In the genomic region with DNA sequence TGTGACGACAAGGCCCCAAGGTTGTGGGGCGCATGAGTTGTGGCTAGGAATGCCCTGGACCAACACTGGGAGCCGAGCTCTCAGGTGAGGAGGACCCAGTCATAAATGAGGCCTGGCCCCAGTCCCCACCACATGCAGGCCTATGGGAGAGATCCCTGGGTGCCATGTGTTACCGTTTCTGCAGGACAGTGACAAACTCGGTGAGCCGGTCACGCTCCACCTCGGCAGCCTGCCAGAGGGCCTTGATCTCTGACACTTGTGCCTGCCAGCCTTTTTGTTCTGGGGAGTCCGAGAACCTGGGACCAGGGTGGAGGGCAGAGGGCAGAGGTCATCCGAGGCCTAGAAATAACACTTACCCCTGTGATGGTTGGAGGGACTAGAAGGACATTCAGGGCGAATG, we compare ENCODE assay signal across 15 cellular contexts. TPM values are rescaled to one million over a fixed set of nuclear protein-coding genes. Genes with fewer than 3 reads are reported as not detected.
A peak's percentile ranks its signal among the peaks of the same experiment; 100 is the strongest.
DNase-seq lines count a peak whose midpoint lies in the region; ATAC-seq and TF ChIP-seq lines count a peak whose summit lies in the region.
"Had no signal": no experiment of that assay in that cellular context is flagged by ENCODE, and none has a peak within 500 bp of the region (broad histone marks: within the 10 kb centered on the region; RNA-seq: fewer than 3 reads in every experiment).

No MANE protein-coding gene starts in this region.

- no peaks in the 10 kb centered on the region for H4K20me1 ChIP-seq in PC-9 (ENCODE audit: insufficient read depth)
- H4K20me1 ChIP-seq: BLaER1 had no signal

- 81% methylated on average over 11 of the region's 11 CpGs for WGBS in right cardiac atrium

- no peaks in the 10 kb centered on the region for H3K9me2 ChIP-seq in PC-9 (ENCODE audit: insufficient read depth)

- no peaks in the 10 kb centered on the region for H3K9me3 ChIP-seq in right cardiac atrium (ENCODE audit: control insufficient read depth, low read length)
- H3K9me3 ChIP-seq in tibial artery = no peaks in the 10 kb centered on the region
- H3K9me3 ChIP-seq in PC-9 (ENCODE audit: insufficient read depth, low read depth) = no peaks in the 10 kb centered on the region
- H3K9me3 ChIP-seq: BLaER1 had no signal

- H3K4me3 Mint-ChIP-seq in osteocyte (ENCODE audit: unreplicated experiment) (no peak overlapping the region), chondrocyte (ENCODE audit: unreplicated experiment) (no peak overlapping the region)

- intact Hi-C loops in right cardiac atrium (cut with DNase I) = no loop called here
- intact Hi-C loops in tibial artery (cut with DNase I; ENCODE audit: low total_unique reads) = no loop called here
- intact Hi-C loops in PC-9 (cut with micrococcal nuclease; ENCODE audit: unreplicated experiment) = no loop called here

- H3K36me3 Mint-ChIP-seq in osteocyte (ENCODE audit: unreplicated experiment) (no peaks in the 10 kb centered on the region), chondrocyte (ENCODE audit: low read depth) (peaks cover 2% of the 10 kb centered on the region)

- no peak overlapping the region for H2AFZ ChIP-seq in PC-9

- TF ChIP-seq CTCF in osteocyte (IDR thresholded peaks at IDR 0.05) (no peak), tibial artery (IDR thresholded peaks at IDR 0.05) (no peak), PC-9 (conservative IDR thresholded peaks at IDR 0.05) (no peak), chondrocyte (IDR thresholded peaks at IDR 0.05) (no peak)

- H3K4me3 ChIP-seq in right cardiac atrium (ENCODE audit: low read length) = no peak overlapping the region
- H3K4me3 ChIP-seq in tibial artery = no peak overlapping the region
- no peak overlapping the region for H3K4me3 ChIP-seq in PC-9
- H3K4me3 ChIP-seq: BLaER1 had no signal

- H3K27me3 ChIP-seq in right cardiac atrium (ENCODE audit: control insufficient read depth, insufficient read depth) (no peaks in the 10 kb centered on the region), tibial artery (no peaks in the 10 kb centered on the region), PC-9 (ENCODE audit: insufficient read depth, low read depth) (0 out of 2 replicates have a peak, but pooled peaks cover 6% of the 10 kb centered on the region)
- H3K27me3 ChIP-seq: BLaER1 had no signal

- no peaks in the 10 kb centered on the region for H3K4me1 Mint-ChIP-seq in osteocyte (ENCODE audit: unreplicated experiment)
- H3K4me1 Mint-ChIP-seq in chondrocyte (ENCODE audit: low read depth) = no peaks in the 10 kb centered on the region

- H3K4me2 ChIP-seq in PC-9 = no peak overlapping the region
- H3K4me2 ChIP-seq: BLaER1 had no signal

- CTCF ChIA-PET in PC-9 (lab: Charles Lee) = no interaction called here

- H3K27me3 Mint-ChIP-seq in osteocyte (ENCODE audit: unreplicated experiment) = peaks cover 30% of the 10 kb centered on the region
- H3K27me3 Mint-ChIP-seq in chondrocyte (ENCODE audit: low read depth) = peaks cover 11% of the 10 kb centered on the region

- no peaks in the 10 kb centered on the region for H3K36me3 ChIP-seq in tibial artery
- no peaks in the 10 kb centered on the region for H3K36me3 ChIP-seq in PC-9 (ENCODE audit: low read depth)
- H3K36me3 ChIP-seq: BLaER1 had no signal

- no peaks in the 10 kb centered on the region for H3K79me2 ChIP-seq in PC-9 (ENCODE audit: low read depth)

- H3F3A ChIP-seq in PC-9 (ENCODE audit: insufficient read depth, low read depth) = no peaks in the 10 kb centered on the region

- DNase-seq in activated effector memory CD4-positive, alpha-beta T cell treated with anti-CD3 and anti-CD28 coated beads, Interleukin-2, amount 50 U/mL, for 16 hours = peak; percentile 44
- DNase-seq in activated effector memory CD4-positive, alpha-beta T cell treated with Interleukin-2 at 50 U/mL for 16 hours = no peak
- no peak for DNase-seq in right cardiac atrium
- peak; percentile 73 for DNase-seq in osteocyte (ENCODE audit: extremely low spot score, unreplicated experiment)
- DNase-seq in tibial artery = peak in 1 of 2 donors; percentile 59
- DNase-seq in PC-9 = no peak
- DNase-seq in chondrocyte (ENCODE audit: low spot score) = no peak
- DNase-seq: 8988T, HCEC 1CT, NCI-H1436 treated with DMSO at 0.1 percent for 48 hours, NCI-H2081 treated with DMSO at 0.1 percent for 48 hours, NCI-H2227 treated with DMSO at 0.1 percent for 48 hours, NCI-H526 treated with DMSO at 0.1 percent for 48 hours had no signal

- ATAC-seq in right cardiac atrium = no peak
- no peak for ATAC-seq in GM18861 (IDR thresholded peaks at IDR 0.05; ENCODE audit: unreplicated experiment)

- POLR2A ChIA-PET in PC-9 (lab: Charles Lee; ENCODE audit: unreplicated experiment) = no interaction called here

- H3K4me1 ChIP-seq in right cardiac atrium (ENCODE audit: control insufficient read depth, insufficient read depth, low read length) (peaks cover 10% of the 10 kb centered on the region), tibial artery (peaks cover 0 to 15% (median 13%) of the 10 kb centered on the region in 4 donors), PC-9 (replicated peaks; ENCODE audit: insufficient read depth) (no peaks in the 10 kb centered on the region)
- H3K4me1 ChIP-seq: BLaER1 had no signal

- no TSS peak for BruUV-seq in PC-9 (replicated peaks; lab: Mats Ljungman, UMichigan)

- no peak overlapping the region for H3K27ac Mint-ChIP-seq in osteocyte (ENCODE audit: unreplicated experiment)
- H3K27ac Mint-ChIP-seq in chondrocyte (ENCODE audit: unreplicated experiment) = no peak overlapping the region

- H3K9me3 Mint-ChIP-seq in osteocyte (ENCODE audit: unreplicated experiment) (no peaks in the 10 kb centered on the region), chondrocyte (ENCODE audit: low read depth) (peaks cover 4% of the 10 kb centered on the region)

- H3K27ac ChIP-seq in right cardiac atrium (ENCODE audit: low read length) (peak overlapping the region; percentile 26), tibial artery (peak overlapping the region; percentile 14 to 64), PC-9 (no peak overlapping the region)
- H3K27ac ChIP-seq: BLaER1 had no signal

RNA-seq across cellular contexts. Expression of a gene that starts 27.7 kb away (rescaled TPM):
- total RNA-seq in right cardiac atrium (100 to 1,000 TPM; 480 to 768 (median 570) TPM), osteocyte (not detected in 2 replicates), PC-9 (2021) (not detected in 2 replicates), chondrocyte (not detected in 3 replicates)
- polyA plus RNA-seq in right cardiac atrium = 622 TPM

RNA-seq across cellular contexts. Expression of a gene that starts 42.8 kb away (rescaled TPM):
- total RNA-seq in right cardiac atrium (1 to 10 TPM in 1 of 4 donors, under 1 TPM in 2, not detected in 1; 0.26 to 1.8 (median 0.96) TPM), osteocyte (0.30 TPM in 1 of 2 replicates, not detected in the other), PC-9 (2021) (0.41 TPM in 1 of 2 replicates, not detected in the other), chondrocyte (0.40 to 0.77 TPM in 2 of 3 replicates, not detected in the other)
- polyA plus RNA-seq in right cardiac atrium = 0.84 TPM

RNA-seq across cellular contexts. Expression of a gene that starts 45.0 kb away (rescaled TPM):
- total RNA-seq in right cardiac atrium = 1 to 10 TPM in 1 of 4 donors, under 1 TPM in 3; 0.09 to 1.6 (median 0.40) TPM
- 0.29 TPM for polyA plus RNA-seq in right cardiac atrium
- total RNA-seq in osteocyte = not detected in 2 replicates
- total RNA-seq in PC-9 (2021) = not detected in 2 replicates
- total RNA-seq in chondrocyte = not detected in 3 replicates

Comparison
In these comparisons a context has a peak if more than half of its experiments do, and no peak if none do; other contexts are left out.
1. DNase-seq: peak in activated effector memory CD4-positive, alpha-beta T cell treated with anti-CD3 and anti-CD28 coated beads, Interleukin-2, amount 50 U/mL, for 16 hours (single experiment) and osteocyte (single experiment); none in activated effector memory CD4-positive, alpha-beta T cell treated with Interleukin-2 at 50 U/mL for 16 hours (single experiment), right cardiac atrium (0 of 3), PC-9 (0 of 2) and chondrocyte (single experiment).
2. RNA of a gene that starts 27.7 kb away (total RNA-seq): 480 to 768 TPM in right cardiac atrium; not detected in PC-9, not detected in osteocyte and not detected in chondrocyte; every median in the first group is over 100 times any median in the second.